In the genomic region with DNA sequence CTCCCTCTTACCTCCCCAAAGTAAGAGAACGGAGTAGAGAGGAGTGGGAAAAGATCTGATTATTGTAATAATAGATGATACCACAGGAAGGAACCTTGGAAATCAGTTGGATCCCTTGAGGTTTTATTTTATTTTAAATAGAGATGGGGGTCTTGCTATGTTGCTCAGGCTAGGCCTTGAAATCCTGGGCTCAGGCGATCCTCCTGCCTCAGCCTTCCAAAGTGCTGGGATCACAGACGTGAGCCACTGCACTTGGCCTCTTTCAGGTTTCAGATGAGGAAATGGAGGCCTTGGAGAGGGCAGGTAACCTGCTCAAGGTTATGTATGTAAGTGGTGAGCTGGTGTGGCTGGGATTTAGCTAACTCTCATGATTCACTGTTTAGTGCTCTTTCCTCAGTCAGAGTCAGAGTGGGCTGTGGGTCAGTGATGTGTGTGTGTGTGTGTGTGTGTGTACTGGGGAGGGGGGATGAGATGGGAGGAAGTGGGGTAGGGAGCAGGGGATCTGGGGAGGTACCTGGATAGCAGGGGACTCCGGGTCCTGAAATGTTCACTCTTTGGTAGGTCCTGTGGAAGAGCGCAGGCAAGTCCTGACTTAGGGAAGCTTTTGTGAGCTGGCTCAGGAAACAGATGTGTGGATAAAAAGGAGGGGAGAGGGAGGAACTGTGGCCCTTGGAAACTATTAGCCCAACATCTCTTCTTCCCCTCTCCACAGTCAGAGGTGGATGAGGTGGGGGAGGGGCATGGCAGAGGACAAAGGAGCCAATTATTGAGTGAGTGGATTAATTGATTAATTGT, we compare ENCODE assay signal across 1 cellular context.
TF ChIP-seq lines count a peak whose summit lies in the region.

No MANE protein-coding gene starts in this region.

TF ChIP-seq in GM12878, 131 proteins besides CTCF, POLR2A, EP300 and RAD21:
- no peak for TF ChIP-seq YBX1 (IDR thresholded peaks at IDR 0.05)
- peak in 1 of 2 experiments; percentile 4; a peak in 1 of 4 replicates for TF ChIP-seq IKZF2 (IDR thresholded peaks at IDR 0.05)
- peak; percentile 77; the same call in 1 of the 2 replicates for TF ChIP-seq HDGF (IDR thresholded peaks at IDR 0.05)
- TF ChIP-seq, protein P1, sequence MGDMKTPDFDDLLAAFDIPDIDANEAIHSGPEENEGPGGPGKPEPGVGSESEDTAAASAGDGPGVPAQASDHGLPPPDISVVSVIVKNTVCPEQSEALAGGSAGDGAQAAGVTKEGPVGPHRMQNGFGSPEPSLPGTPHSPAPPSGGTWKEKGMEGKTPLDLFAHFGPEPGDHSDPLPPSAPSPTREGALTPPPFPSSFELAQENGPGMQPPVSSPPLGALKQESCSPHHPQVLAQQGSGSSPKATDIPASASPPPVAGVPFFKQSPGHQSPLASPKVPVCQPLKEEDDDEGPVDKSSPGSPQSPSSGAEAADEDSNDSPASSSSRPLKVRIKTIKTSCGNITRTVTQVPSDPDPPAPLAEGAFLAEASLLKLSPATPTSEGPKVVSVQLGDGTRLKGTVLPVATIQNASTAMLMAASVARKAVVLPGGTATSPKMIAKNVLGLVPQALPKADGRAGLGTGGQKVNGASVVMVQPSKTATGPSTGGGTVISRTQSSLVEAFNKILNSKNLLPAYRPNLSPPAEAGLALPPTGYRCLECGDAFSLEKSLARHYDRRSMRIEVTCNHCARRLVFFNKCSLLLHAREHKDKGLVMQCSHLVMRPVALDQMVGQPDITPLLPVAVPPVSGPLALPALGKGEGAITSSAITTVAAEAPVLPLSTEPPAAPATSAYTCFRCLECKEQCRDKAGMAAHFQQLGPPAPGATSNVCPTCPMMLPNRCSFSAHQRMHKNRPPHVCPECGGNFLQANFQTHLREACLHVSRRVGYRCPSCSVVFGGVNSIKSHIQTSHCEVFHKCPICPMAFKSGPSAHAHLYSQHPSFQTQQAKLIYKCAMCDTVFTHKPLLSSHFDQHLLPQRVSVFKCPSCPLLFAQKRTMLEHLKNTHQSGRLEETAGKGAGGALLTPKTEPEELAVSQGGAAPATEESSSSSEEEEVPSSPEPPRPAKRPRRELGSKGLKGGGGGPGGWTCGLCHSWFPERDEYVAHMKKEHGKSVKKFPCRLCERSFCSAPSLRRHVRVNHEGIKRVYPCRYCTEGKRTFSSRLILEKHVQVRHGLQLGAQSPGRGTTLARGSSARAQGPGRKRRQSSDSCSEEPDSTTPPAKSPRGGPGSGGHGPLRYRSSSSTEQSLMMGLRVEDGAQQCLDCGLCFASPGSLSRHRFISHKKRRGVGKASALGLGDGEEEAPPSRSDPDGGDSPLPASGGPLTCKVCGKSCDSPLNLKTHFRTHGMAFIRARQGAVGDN (IDR thresholded peaks at IDR 0.05) = no peak
- no peak for TF ChIP-seq ETV6 (conservative IDR thresholded peaks at IDR 0.05 in 1 of 2, IDR thresholded peaks at IDR 0.05 in 1 of 2; ENCODE audit: borderline replicate concordance in 1 of 2, low read depth in 1 of 2)
- peak; percentile 7; the same call in 1 of the 2 replicates for TF ChIP-seq SPI1 (IDR thresholded peaks at IDR 0.05; ENCODE audit: borderline replicate concordance, insufficient read depth, low read depth, low read length)
- no peak for TF ChIP-seq BHLHE40 (IDR thresholded peaks at IDR 0.05; ENCODE audit: borderline replicate concordance in 1 of 2, low read depth in 2 of 2, low read length in 1 of 2)
- TF ChIP-seq NBN (IDR thresholded peaks at IDR 0.05) = 0 out of 2 replicates have a peak, but pooled peaks have one; percentile 5
